In genomic region chr1:42674682-42675081, GRCh38 we compare ENCODE assay signal across 15 cellular contexts.
"Had no signal": no experiment of that assay in that cellular context is flagged by ENCODE, and none has a peak within 500 bp of the region (broad histone marks: within the 10 kb centered on the region; RNA-seq: fewer than 3 reads in every experiment).

No MANE protein-coding gene starts in this region.

- H3K36me3 Mint-ChIP-seq: type B pancreatic cell had no signal

- H3K9me3 ChIP-seq: suprapubic skin had no signal

- H3K27me3 Mint-ChIP-seq: dendritic cell treated with granulocyte-macrophage colony-stimulating factor and Interleukin-4, amounts not matched to agents 40 ng/mL and 50 ng/mL, for 4 days; progenitor cell of endocrine pancreas; stimulated activated naive B cell treated with anti-CD40 and anti-IgM and Interleukin-4, amounts not matched to agents 10 μg/mL and 1 μg/mL and 100 μg/mL, for 72 hours; type B pancreatic cell had no signal

- DNase-seq: activated CD4-positive, alpha-beta T cell treated with anti-CD3 and anti-CD28 coated beads, Interleukin-2, amount 50 U/mL, for 48 hours; activated naive CD4-positive, alpha-beta T cell treated with anti-CD3 and anti-CD28 coated beads, Interleukin-2, amount 50 U/mL, for 16 hours; activated T-cell treated with anti-CD3 and anti-CD28 coated beads, Interleukin-2, amount 50 U/mL, for 1 hour; brain microvascular endothelial cell; erythroblast; islet precursor cell; stimulated activated CD4-positive, alpha-beta T cell treated with anti-CD3 and anti-CD28 coated beads, Interleukin-2, amount 100 ng/mL, for 48 hours; stimulated activated naive B cell treated with anti-CD40 and anti-IgM and Interleukin-4, amounts not matched to agents 10 μg/mL and 1 μg/mL and 100 μg/mL, for 72 hours; WERI-Rb-1 had no signal

- H3K27ac Mint-ChIP-seq: dendritic cell treated with granulocyte-macrophage colony-stimulating factor and Interleukin-4, amounts not matched to agents 40 ng/mL and 50 ng/mL, for 4 days; progenitor cell of endocrine pancreas; stimulated activated naive B cell treated with anti-CD40 and anti-IgM and Interleukin-4, amounts not matched to agents 10 μg/mL and 1 μg/mL and 100 μg/mL, for 72 hours; type B pancreatic cell had no signal

- H3K27ac ChIP-seq: brain microvascular endothelial cell, hepatocyte, suprapubic skin, WERI-Rb-1 had no signal

- ATAC-seq: SK-N-SH treated with all-trans-retinoic acid at 6 μM for 48 hours; stimulated activated naive B cell treated with anti-CD40 and anti-IgM and Interleukin-4, amounts not matched to agents 10 μg/mL and 1 μg/mL and 100 μg/mL, for 72 hours had no signal

- H3K27me3 ChIP-seq: brain microvascular endothelial cell, hepatocyte, suprapubic skin had no signal

- H3K4me3 ChIP-seq: hepatocyte, suprapubic skin had no signal

- H3K4me3 Mint-ChIP-seq: dendritic cell treated with granulocyte-macrophage colony-stimulating factor and Interleukin-4, amounts not matched to agents 40 ng/mL and 50 ng/mL, for 4 days; stimulated activated naive B cell treated with anti-CD40 and anti-IgM and Interleukin-4, amounts not matched to agents 10 μg/mL and 1 μg/mL and 100 μg/mL, for 72 hours; type B pancreatic cell had no signal

- H3K36me3 ChIP-seq: brain microvascular endothelial cell had no signal

- H3K9me3 Mint-ChIP-seq: dendritic cell treated with granulocyte-macrophage colony-stimulating factor and Interleukin-4, amounts not matched to agents 40 ng/mL and 50 ng/mL, for 4 days; stimulated activated naive B cell treated with anti-CD40 and anti-IgM and Interleukin-4, amounts not matched to agents 10 μg/mL and 1 μg/mL and 100 μg/mL, for 72 hours; type B pancreatic cell had no signal
